Comparison of ENCODE assay signal across 25 cellular contexts in the genomic region with DNA sequence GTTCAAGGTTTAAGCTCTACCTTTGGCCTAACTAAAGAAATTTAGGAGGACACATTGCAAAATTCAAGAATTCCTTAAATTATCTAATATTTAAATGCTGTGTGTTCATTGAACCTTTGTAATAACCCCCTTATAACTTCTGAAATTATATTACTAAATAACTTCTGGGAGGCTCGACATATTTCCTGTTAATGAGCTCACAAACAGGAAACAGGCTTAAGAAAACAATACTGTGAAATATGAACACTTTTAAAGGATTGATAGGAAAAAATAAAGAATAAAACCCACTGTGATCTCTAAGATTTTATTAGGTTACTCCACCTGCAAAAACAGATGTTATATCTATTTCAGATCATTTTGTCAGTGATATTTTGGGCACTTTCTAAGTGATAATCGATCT.
"Had no signal": no experiment of that assay in that cellular context is flagged by ENCODE, and none has a peak within 500 bp of the region (broad histone marks: within the 10 kb centered on the region; RNA-seq: fewer than 3 reads in every experiment).

No MANE protein-coding gene starts in this region.

- FAIRE-seq: urothelium cell line had no signal

- H3K4me1 ChIP-seq: stomach, suprapubic skin, testis, tibial nerve, transverse colon, upper lobe of left lung, upper lobe of right lung, uterus, vagina had no signal

- DNase-seq: stimulated activated CD4-positive, alpha-beta T cell treated with anti-CD3 and anti-CD28 coated beads, Interleukin-2, amount 100 ng/mL, for 48 hours; stimulated activated CD4-positive, alpha-beta T cell treated with anti-CD3 and anti-CD28 coated beads, Interleukin-4, amount 100 ng/mL, for 1 hour; stimulated activated CD4-positive, alpha-beta T cell treated with anti-CD3 and anti-CD28 coated beads, Interleukin-4, amount 100 ng/mL, for 24 hours; stimulated activated CD4-positive, alpha-beta T cell treated with anti-CD3 and anti-CD28 coated beads, Interleukin-4, amount 100 ng/mL, for 4 hours; stimulated activated CD8-positive, alpha-beta memory T cell treated with anti-CD3 and anti-CD28 coated beads, Interleukin-4, amount 100 ng/mL, for 48 hours; stimulated activated naive B cell treated with anti-CD40 and anti-IgM and Interleukin-4, amounts not matched to agents 10 μg/mL and 1 μg/mL and 100 μg/mL, for 72 hours; stimulated activated naive CD4-positive, alpha-beta T cell; stimulated activated naive CD4-positive, alpha-beta T cell treated with Interleukin-2 at 50 U/mL for 16 hours; stimulated activated naive CD8-positive, alpha-beta T cell treated with anti-CD3 and anti-CD28 coated beads, Interleukin-15, amount 100 ng/mL, for 72 hours; stimulated activated naive CD8-positive, alpha-beta T cell treated with anti-CD3 and anti-CD28 coated beads, Interleukin-15, Interleukin-2, amounts not matched to agents 100 U/mL and 50 U/mL, for 24 hours; stomach; substantia nigra; testis; thyroid gland; tibial artery; transverse colon; trophoblast cell; upper lobe of left lung; upper lobe of right lung; uterus had no signal

- H3K27ac ChIP-seq: stomach, suprapubic skin, testis, thoracic aorta, thyroid gland, tibial artery, tibial nerve, transverse colon, upper lobe of left lung, upper lobe of right lung, uterus, vagina had no signal

- H3K27me3 ChIP-seq: stomach, suprapubic skin, testis, thyroid gland, tibial artery, tibial nerve, transverse colon, upper lobe of left lung, upper lobe of right lung, uterus, vagina had no signal

- H3K36me3 ChIP-seq: stomach, suprapubic skin, thoracic aorta, thyroid gland, tibial artery, tibial nerve, transverse colon, upper lobe of left lung, upper lobe of right lung, uterus, vagina had no signal

- H3K9me3 ChIP-seq: suprapubic skin, testis, thoracic aorta, thyroid gland, uterus, vagina had no signal

- H3K4me3 ChIP-seq: stomach, suprapubic skin, testis, thoracic aorta, thyroid gland, tibial artery, tibial nerve, transverse colon, upper lobe of left lung, upper lobe of right lung, uterus, vagina had no signal
